In the genomic region with DNA sequence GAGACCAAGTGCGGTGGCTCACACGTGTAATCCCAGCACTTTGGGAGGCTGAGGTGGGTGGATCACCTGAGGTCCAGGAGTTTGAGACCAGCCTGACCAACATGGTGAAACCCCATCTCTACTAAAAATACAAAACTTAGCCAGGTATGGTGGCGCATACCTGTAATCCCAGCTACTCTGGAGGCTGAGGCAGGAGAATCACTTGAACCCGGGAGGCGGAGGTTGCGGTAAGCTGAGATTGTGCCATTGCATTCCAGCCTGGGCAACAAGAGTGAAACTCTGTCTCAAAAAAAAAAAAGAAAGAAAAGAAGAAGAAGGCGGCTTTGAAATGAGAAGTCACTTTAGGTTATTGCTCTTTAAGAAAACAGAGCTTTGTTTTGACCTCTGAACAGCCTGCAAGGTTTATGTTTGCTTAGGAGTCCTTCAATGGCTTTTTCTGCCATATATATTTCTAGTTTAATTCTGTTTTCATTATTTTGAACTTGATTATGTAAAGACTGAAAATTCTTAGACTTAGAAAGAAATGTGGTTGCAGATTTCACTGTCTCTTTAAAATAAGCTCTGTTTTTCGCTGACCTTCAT, we compare ENCODE assay signal across 6 cellular contexts. TPM values are rescaled to one million over a fixed set of nuclear protein-coding genes. Genes with fewer than 3 reads are reported as not detected.
A peak's percentile ranks its signal among the peaks of the same experiment; 100 is the strongest.
DNase-seq lines count a peak whose midpoint lies in the region; ATAC-seq and TF ChIP-seq lines count a peak whose summit lies in the region.
"Not testable (repeated sequence)": the region's sequence is repeated elsewhere in the genome, so short reads cannot be mapped to it uniquely, and the experiment has no call there.

No MANE protein-coding gene starts in this region.

- H3K9me3 ChIP-seq in Peyer's patch; duodenal mucosa (ENCODE audit: control insufficient read depth in 1 of 2, low read length in 2 of 2); mucosa of descending colon: not testable (repeated sequence)

- H3K27ac Mint-ChIP-seq in CD14-positive monocyte (peak overlapping the region in 4 of 7 donors; percentile 6 to 57 (median 38)), progenitor cell of endocrine pancreas (peak overlapping the region; percentile 67)

- H3K4me3 ChIP-seq in Peyer's patch = peak overlapping the region in 1 of 4 donors; percentile 12
- peak overlapping the region; percentile 30 to 36 for H3K4me3 ChIP-seq in duodenal mucosa (ENCODE audit: low read depth in 1 of 2, low read length in 2 of 2)
- not testable (repeated sequence) for H3K4me3 ChIP-seq in mucosa of descending colon

- H3K27ac ChIP-seq in Peyer's patch = peak overlapping the region in 3 of 4 donors; percentile 20 to 59 (median 39)
- H3K27ac ChIP-seq in duodenal mucosa (ENCODE audit: low read depth, low read length) = not testable (repeated sequence)

- H3K36me3 Mint-ChIP-seq in CD14-positive monocyte = peaks cover 36 to 61% of the 10 kb centered on the region in 2 donors
- H3K36me3 Mint-ChIP-seq in progenitor cell of endocrine pancreas (ENCODE audit: insufficient read depth) = peaks cover 18% of the 10 kb centered on the region

- H3K4me1 Mint-ChIP-seq in CD14-positive monocyte; progenitor cell of endocrine pancreas (ENCODE audit: low read depth): not testable (repeated sequence)

- not testable (repeated sequence) for DNase-seq in CD14-positive monocyte (ENCODE audit: low spot score); Peyer's patch; left lobe of liver (ENCODE audit: low spot score); progenitor cell of endocrine pancreas (ENCODE audit: low spot score, unreplicated experiment)
- peak in 1 of 3 donors; percentile 8 for DNase-seq in mucosa of descending colon

- not testable (repeated sequence) for TF ChIP-seq POLR2A in Peyer's patch (IDR thresholded peaks at IDR 0.05)

- ATAC-seq in left lobe of liver (peak; percentile 42), mucosa of descending colon (peak; percentile 58)

- H3K27me3 Mint-ChIP-seq in CD14-positive monocyte (ENCODE audit: low read depth in 3 of 3); progenitor cell of endocrine pancreas: not testable (repeated sequence)

- H3K27me3 ChIP-seq in Peyer's patch; duodenal mucosa (ENCODE audit: control insufficient read depth in 1 of 2, insufficient read depth in 2 of 2, low read length in 2 of 2): not testable (repeated sequence)

- intact Hi-C loops in CD14-positive monocyte (cut with micrococcal nuclease); mucosa of descending colon (cut with DNase I, micrococcal nuclease): not testable (repeated sequence)

- peak overlapping the region in 1 of 2 donors; percentile 46 for H3K9ac ChIP-seq in duodenal mucosa (ENCODE audit: low read depth in 1 of 2, low read length in 2 of 2)

- H3K36me3 ChIP-seq in Peyer's patch (peaks cover 0 to 22% (median 0%) of the 10 kb centered on the region in 3 donors), duodenal mucosa (ENCODE audit: control insufficient read depth in 1 of 2, insufficient read depth in 2 of 2, low read length in 2 of 2) (peaks cover 0 to 11% of the 10 kb centered on the region in 2 donors)
- H3K36me3 ChIP-seq in mucosa of descending colon (ENCODE audit: low read depth) = not testable (repeated sequence)

- H3K4me3 Mint-ChIP-seq in CD14-positive monocyte; progenitor cell of endocrine pancreas (ENCODE audit: low read depth): not testable (repeated sequence)

- H3K9me3 Mint-ChIP-seq in CD14-positive monocyte; progenitor cell of endocrine pancreas (ENCODE audit: low read depth): not testable (repeated sequence)

- not testable (repeated sequence) for H3K4me1 ChIP-seq in Peyer's patch; duodenal mucosa (ENCODE audit: control insufficient read depth in 1 of 2, insufficient read depth in 2 of 2, low read length in 2 of 2); mucosa of descending colon (ENCODE audit: low read depth)

- not testable (repeated sequence) for TF ChIP-seq CTCF in CD14-positive monocyte (IDR thresholded peaks at IDR 0.05); Peyer's patch (IDR thresholded peaks at IDR 0.05); mucosa of descending colon (IDR thresholded peaks at IDR 0.05); progenitor cell of endocrine pancreas (IDR thresholded peaks at IDR 0.05; ENCODE audit: unreplicated experiment)

RNA-seq across cellular contexts. Expression of a gene that starts 47.5 kb away (rescaled TPM):
- 10 to 100 TPM; 11.6 to 15.4 TPM for polyA plus RNA-seq in CD14-positive monocyte
- total RNA-seq in Peyer's patch = 10 to 100 TPM; 22.1 to 50.3 (median 43.5) TPM
- 10.1 TPM for total RNA-seq in left lobe of liver
- 10 to 100 TPM; 38.0 to 39.9 (median 39.8) TPM for total RNA-seq in mucosa of descending colon
- 61.4 and 67.6 TPM in 2 replicates for total RNA-seq in progenitor cell of endocrine pancreas
